8 cellular contexts compared by ENCODE assay signal in genomic region chr20:52191132-52191435, GRCh38. TPM values are rescaled to one million over a fixed set of nuclear protein-coding genes. Genes with fewer than 3 reads are reported as not detected.
DNase-seq lines count a peak whose midpoint lies in the region; TF ChIP-seq lines count a peak whose summit lies in the region.

No MANE protein-coding gene starts in this region.

- peak overlapping the region; percentile 76 to 91 for H3K27ac ChIP-seq in coronary artery
- H3K27ac ChIP-seq in mesendoderm (ENCODE audit: low read depth, low read length), result peak overlapping the region; percentile 83

- no peak overlapping the region for H2BK120ac ChIP-seq in mesendoderm (ENCODE audit: low read depth, low read length)

- peak overlapping the region; percentile 96 for H3K56ac ChIP-seq in mesendoderm (ENCODE audit: low read length)

- H2BK5ac ChIP-seq in mesendoderm (ENCODE audit: low read length), result peak overlapping the region; percentile 50

- H3K4me3 ChIP-seq in GM06990 (replicated peaks; ENCODE audit: low read depth, low read length) (peak overlapping the region; percentile 81), H7 (ENCODE audit: insufficient read depth, low read depth, low read length) (peak overlapping the region; percentile 91), coronary artery (peak overlapping the region; percentile 89), mesendoderm (ENCODE audit: low read length) (peak overlapping the region; percentile 92)

- H4K8ac ChIP-seq in mesendoderm (ENCODE audit: low read depth, low read length), result peak overlapping the region; percentile 58

- peak overlapping the region; percentile 94 for H3K23ac ChIP-seq in mesendoderm (ENCODE audit: low read length)

- H3K79me1 ChIP-seq in mesendoderm (ENCODE audit: low read length), result peaks cover 5% of the 10 kb centered on the region

- peak overlapping the region; percentile 93 for H3K9ac ChIP-seq in mesendoderm (ENCODE audit: low read length)

- DNase-seq in GM06990 (ENCODE audit: extremely low read depth, insufficient read length) (no peak), H7 (no peak), NCI-H460 (ENCODE audit: extremely low read depth, low read depth) (peak; percentile 15), coronary artery (ENCODE audit: low spot score) (no peak), mesendoderm (no peak), ureter (ENCODE audit: low spot score) (peak; percentile 49), middle frontal gyrus (ENCODE audit: extremely low spot score, low spot score) (no peak)
- no peak for DNase-seq in stimulated activated CD4-positive, alpha-beta T cell treated with anti-CD3 and anti-CD28 coated beads, Interleukin-2, amount 100 ng/mL, for 48 hours

- H2BK15ac ChIP-seq in mesendoderm (replicated peaks; ENCODE audit: low read depth), result no peak overlapping the region

- peaks cover 4% of the 10 kb centered on the region for H3K79me2 ChIP-seq in mesendoderm (ENCODE audit: control insufficient read depth, insufficient read depth, low read length)

- H3K18ac ChIP-seq in mesendoderm (ENCODE audit: low read length), result peak overlapping the region; percentile 94

- no peak overlapping the region for H4K5ac ChIP-seq in mesendoderm (ENCODE audit: low read length)

- no peak for TF ChIP-seq CTCF in GM06990 (IDR thresholded peaks at IDR 0.05; ENCODE audit: insufficient read depth, low read length, poor library complexity, severe bottlenecking)
- TF ChIP-seq CTCF in coronary artery (IDR thresholded peaks at IDR 0.05), result no peak

- H3K4me2 ChIP-seq in mesendoderm (ENCODE audit: low read length), result peak overlapping the region; percentile 79

- no peak overlapping the region for H2AK5ac ChIP-seq in mesendoderm (ENCODE audit: low read length)

- H3K36me3 ChIP-seq in GM06990 (ENCODE audit: control insufficient read depth, insufficient read depth, low read length), result peaks cover 4% of the 10 kb centered on the region
- H3K36me3 ChIP-seq in H7 (replicated peaks; ENCODE audit: control insufficient read depth, insufficient read depth, low read length), result no peaks in the 10 kb centered on the region
- H3K36me3 ChIP-seq in mesendoderm (ENCODE audit: control insufficient read depth, insufficient read depth, low read length), result no peaks in the 10 kb centered on the region

- H3K4me1 ChIP-seq in mesendoderm (ENCODE audit: control insufficient read depth, low read depth, low read length), result peaks cover 6% of the 10 kb centered on the region

- peak overlapping the region; percentile 50 for H3K4ac ChIP-seq in mesendoderm (ENCODE audit: low read depth, low read length)

- H3K27me3 ChIP-seq in GM06990 (replicated peaks; ENCODE audit: control insufficient read depth, insufficient read depth, low read length) (no peaks in the 10 kb centered on the region), H7 (ENCODE audit: control insufficient read depth, insufficient read depth, low read length) (no peaks in the 10 kb centered on the region), mesendoderm (ENCODE audit: insufficient read depth, low read length, poor library complexity) (no peaks in the 10 kb centered on the region)

- no CpG with 5 or more reads among the region's 17 CpGs for WGBS in mesendoderm (ENCODE audit: extremely low coverage, insufficient coverage, low lambda C conversion rate)

RNA-seq across cellular contexts. Expression of gene ZFP64, which starts 0.5 kb away (rescaled TPM):
- 27.0 and 39.5 TPM in 2 replicates for total RNA-seq in H7 (2014; rRNA removed; shearing (Covaris generic))
- 27.6 and 35.9 TPM in 2 replicates for total RNA-seq in NCI-H460 (2014; rRNA removed; shearing (Covaris generic))
- polyA plus RNA-seq in NCI-H460 (2014; cell fraction: nucleus; rRNA removed), result 30.2 and 34.6 TPM in 2 replicates
- polyA plus RNA-seq in mesendoderm (2013, experiment 1 of 2), result 18.5 TPM
- 18.4 TPM for polyA plus RNA-seq in mesendoderm (2013, experiment 2 of 2)
- total RNA-seq in ureter, result 21.2 TPM

Comparison
In these comparisons a context has a peak if more than half of its experiments do, and no peak if none do; other contexts are left out.
1. DNase-seq: peak in NCI-H460 (single experiment) and ureter (single experiment); none in GM06990 (single experiment), H7 (single experiment), coronary artery (single experiment), mesendoderm (single experiment), stimulated activated CD4-positive, alpha-beta T cell treated with anti-CD3 and anti-CD28 coated beads, Interleukin-2, amount 100 ng/mL, for 48 hours (0 of 2) and middle frontal gyrus (single experiment).
2. Peak in every context shown above with its lines, with median percentiles within 50 percentile points of each other: H3K4me3 ChIP-seq.